In genomic region chr16:29710227-29711219, GRCh38 we compare ENCODE assay signal across 8 cellular contexts. TPM values are rescaled to one million over a fixed set of nuclear protein-coding genes. Genes with fewer than 3 reads are reported as not detected.
DNase-seq lines count a peak whose midpoint lies in the region; ATAC-seq and TF ChIP-seq lines count a peak whose summit lies in the region.

No MANE protein-coding gene starts in this region.

- TF ChIP-seq CTCF in glutamatergic neuron (IDR thresholded peaks at IDR 0.05; ENCODE audit: partially characterized antibody, unreplicated experiment), result peak; percentile 84
- peak; percentile 54 for TF ChIP-seq CTCF in parathyroid adenoma (IDR thresholded peaks at IDR 0.05)

- peaks cover 6% of the 10 kb centered on the region for H3K27me3 Mint-ChIP-seq in activated T-helper 1 cell treated with anti-CD3 and anti-CD28 coated beads, Interleukin-12 subunit alpha, Interleukin-12 subunit beta, Interleukin-2, Interleukin-4 antibody, amounts not matched to agents 30 ng/mL and 10 ng/mL and 1 ng/mL, durations not matched to agents 14 hours and 24 hours and 36 hours (ENCODE audit: insufficient read depth)
- peaks cover 2% of the 10 kb centered on the region for H3K27me3 Mint-ChIP-seq in glutamatergic neuron (ENCODE audit: unreplicated experiment)

- no peak overlapping the region for H3K27ac Mint-ChIP-seq in activated T-helper 1 cell treated with anti-CD3 and anti-CD28 coated beads, Interleukin-12 subunit alpha, Interleukin-12 subunit beta, Interleukin-2, Interleukin-4 antibody, amounts not matched to agents 30 ng/mL and 10 ng/mL and 1 ng/mL, durations not matched to agents 14 hours and 24 hours and 36 hours
- H3K27ac Mint-ChIP-seq in glutamatergic neuron (ENCODE audit: unreplicated experiment), result peak overlapping the region; percentile 83

- H3K27me3 ChIP-seq in parathyroid adenoma (ENCODE audit: control insufficient read depth, insufficient read depth, low read length), result no peaks in the 10 kb centered on the region

- H3K9ac ChIP-seq in ES-I3 (ENCODE audit: low read depth, low read length) (peak overlapping the region; percentile 94), parathyroid adenoma (no peak overlapping the region)

- H3K4me3 Mint-ChIP-seq in activated T-helper 1 cell treated with anti-CD3 and anti-CD28 coated beads, Interleukin-12 subunit alpha, Interleukin-12 subunit beta, Interleukin-2, Interleukin-4 antibody, amounts not matched to agents 30 ng/mL and 10 ng/mL and 1 ng/mL, durations not matched to agents 14 hours and 24 hours and 36 hours, result no peak overlapping the region
- peak overlapping the region; percentile 90 for H3K4me3 Mint-ChIP-seq in glutamatergic neuron (ENCODE audit: unreplicated experiment)

- peaks cover 16% of the 10 kb centered on the region for H3K4me1 Mint-ChIP-seq in activated T-helper 1 cell treated with anti-CD3 and anti-CD28 coated beads, Interleukin-12 subunit alpha, Interleukin-12 subunit beta, Interleukin-2, Interleukin-4 antibody, amounts not matched to agents 30 ng/mL and 10 ng/mL and 1 ng/mL, durations not matched to agents 14 hours and 24 hours and 36 hours (ENCODE audit: low read depth)
- peaks cover 2% of the 10 kb centered on the region for H3K4me1 Mint-ChIP-seq in glutamatergic neuron (ENCODE audit: low read depth, unreplicated experiment)

- H3K9me3 Mint-ChIP-seq in activated T-helper 1 cell treated with anti-CD3 and anti-CD28 coated beads, Interleukin-12 subunit alpha, Interleukin-12 subunit beta, Interleukin-2, Interleukin-4 antibody, amounts not matched to agents 30 ng/mL and 10 ng/mL and 1 ng/mL, durations not matched to agents 14 hours and 24 hours and 36 hours, result no peaks in the 10 kb centered on the region
- peaks cover 4% of the 10 kb centered on the region for H3K9me3 Mint-ChIP-seq in glutamatergic neuron (ENCODE audit: unreplicated experiment)

- H3K9me3 ChIP-seq in ES-I3 (ENCODE audit: control insufficient read depth, insufficient read depth, low read length) (no peaks in the 10 kb centered on the region), parathyroid adenoma (ENCODE audit: control insufficient read depth, low read length) (no peaks in the 10 kb centered on the region)

- H3K36me3 ChIP-seq in ES-I3 (ENCODE audit: insufficient read depth, low read length), result peaks cover 12% of the 10 kb centered on the region
- no peaks in the 10 kb centered on the region for H3K36me3 ChIP-seq in parathyroid adenoma (ENCODE audit: control insufficient read depth, insufficient read depth, low read length)

- intact Hi-C loops in activated T-helper 1 cell treated with anti-CD3 and anti-CD28 coated beads, Interleukin-12 subunit alpha, Interleukin-12 subunit beta, Interleukin-2, Interleukin-4 antibody, amounts not matched to agents 30 ng/mL and 10 ng/mL and 1 ng/mL, durations not matched to agents 14 hours and 24 hours and 36 hours (cut with micrococcal nuclease), result loop anchor here (1.0 kb wide), 1 partner anchor 10 kb away; no protein-coding TSS in a partner anchor

- no peak for ATAC-seq in GM21447 (IDR thresholded peaks at IDR 0.05; ENCODE audit: unreplicated experiment)
- no peak for ATAC-seq in GM19328 (IDR thresholded peaks at IDR 0.05; ENCODE audit: unreplicated experiment)

- H3K36me3 Mint-ChIP-seq in activated T-helper 1 cell treated with anti-CD3 and anti-CD28 coated beads, Interleukin-12 subunit alpha, Interleukin-12 subunit beta, Interleukin-2, Interleukin-4 antibody, amounts not matched to agents 30 ng/mL and 10 ng/mL and 1 ng/mL, durations not matched to agents 14 hours and 24 hours and 36 hours (ENCODE audit: low read depth), result no peaks in the 10 kb centered on the region
- no peaks in the 10 kb centered on the region for H3K36me3 Mint-ChIP-seq in glutamatergic neuron (ENCODE audit: unreplicated experiment)

- DNase-seq in AG08395 (ENCODE audit: low spot score) (peak; percentile 77), NCI-H1694 (lab: John Stamatoyannopoulos, UW) (peak; percentile 17), glutamatergic neuron (no peak)
- DNase-seq in activated T-helper 1 cell treated with anti-CD3 and anti-CD28 coated beads, Interleukin-12 subunit alpha, Interleukin-12 subunit beta, Interleukin-2, Interleukin-4 antibody, amounts not matched to agents 30 ng/mL and 10 ng/mL and 1 ng/mL, durations not matched to agents 14 hours and 24 hours and 36 hours (ENCODE audit: low spot score), result peak; percentile 37

- H3K27ac ChIP-seq in parathyroid adenoma, result no peak overlapping the region

- no peaks in the 10 kb centered on the region for H3K79me2 ChIP-seq in parathyroid adenoma

- H3K4me1 ChIP-seq in ES-I3 (ENCODE audit: insufficient read depth, low read length) (peaks cover 3% of the 10 kb centered on the region), parathyroid adenoma (no peaks in the 10 kb centered on the region)

- peak overlapping the region; percentile 57 for H2AFZ ChIP-seq in parathyroid adenoma

- H3K4me2 ChIP-seq in parathyroid adenoma (ENCODE audit: low read length), result no peak overlapping the region

- H3K4me3 ChIP-seq in parathyroid adenoma (ENCODE audit: low read depth, low read length), result no peak overlapping the region

RNA-seq across cellular contexts. Expression of gene QPRT, which starts 31.5 kb away (rescaled TPM):
- 6.3 and 6.5 TPM in 2 replicates for total RNA-seq in activated T-helper 1 cell treated with anti-CD3 and anti-CD28 coated beads, Interleukin-12 subunit alpha, Interleukin-12 subunit beta, Interleukin-2, Interleukin-4 antibody, amounts not matched to agents 30 ng/mL and 10 ng/mL and 1 ng/mL, durations not matched to agents 14 hours and 24 hours and 36 hours
- 34.7 TPM for total RNA-seq in glutamatergic neuron (ENCODE audit: unreplicated experiment)

RNA-seq across cellular contexts. Expression of gene C16orf54, which starts 35.3 kb away (rescaled TPM):
- total RNA-seq in activated T-helper 1 cell treated with anti-CD3 and anti-CD28 coated beads, Interleukin-12 subunit alpha, Interleukin-12 subunit beta, Interleukin-2, Interleukin-4 antibody, amounts not matched to agents 30 ng/mL and 10 ng/mL and 1 ng/mL, durations not matched to agents 14 hours and 24 hours and 36 hours, result 21.3 and 24.6 TPM in 2 replicates
- not detected for total RNA-seq in glutamatergic neuron (ENCODE audit: unreplicated experiment)

RNA-seq across cellular contexts. Expression of gene SPN, which starts 47.5 kb away (rescaled TPM):
- 191 and 196 TPM in 2 replicates for total RNA-seq in activated T-helper 1 cell treated with anti-CD3 and anti-CD28 coated beads, Interleukin-12 subunit alpha, Interleukin-12 subunit beta, Interleukin-2, Interleukin-4 antibody, amounts not matched to agents 30 ng/mL and 10 ng/mL and 1 ng/mL, durations not matched to agents 14 hours and 24 hours and 36 hours
- total RNA-seq in glutamatergic neuron (ENCODE audit: unreplicated experiment), result 0.27 TPM

Comparison
In these comparisons a context has a peak if more than half of its experiments do, and no peak if none do; other contexts are left out.
1. RNA of gene C16orf54, which starts 35.3 kb away (total RNA-seq): 21.3 to 24.6 TPM in activated T-helper 1 cell treated with anti-CD3 and anti-CD28 coated beads, Interleukin-12 subunit alpha, Interleukin-12 subunit beta, Interleukin-2, Interleukin-4 antibody, amounts not matched to agents 30 ng/mL and 10 ng/mL and 1 ng/mL, durations not matched to agents 14 hours and 24 hours and 36 hours; not detected in glutamatergic neuron (single experiment); every median in the first group is over 10 times any median in the second.
2. RNA of gene SPN, which starts 47.5 kb away (total RNA-seq): 191 to 196 TPM in activated T-helper 1 cell treated with anti-CD3 and anti-CD28 coated beads, Interleukin-12 subunit alpha, Interleukin-12 subunit beta, Interleukin-2, Interleukin-4 antibody, amounts not matched to agents 30 ng/mL and 10 ng/mL and 1 ng/mL, durations not matched to agents 14 hours and 24 hours and 36 hours; 0.27 TPM in glutamatergic neuron (single experiment); every median in the first group is over 100 times any median in the second.